Comparison of ENCODE assay signal across 8 cellular contexts in genomic region chr9:36487482-36488321, GRCh38.
DNase-seq lines count a peak whose midpoint lies in the region; ATAC-seq and TF ChIP-seq lines count a peak whose summit lies in the region.

No MANE protein-coding gene starts in this region.

- H3K4me1 Mint-ChIP-seq in effector memory CD8-positive, alpha-beta T cell (ENCODE audit: low read depth in 2 of 2): peaks cover 39 to 56% of the 10 kb centered on the region in 2 donors

- no peaks in the 10 kb centered on the region for H3K27me3 Mint-ChIP-seq in effector memory CD8-positive, alpha-beta T cell

- no peak for TF ChIP-seq CTCF in GM20000 (IDR thresholded peaks at IDR 0.05; ENCODE audit: extremely low read depth, missing control alignments)

- H3K36me3 Mint-ChIP-seq in effector memory CD8-positive, alpha-beta T cell (ENCODE audit: insufficient read depth): peaks cover 13% of the 10 kb centered on the region

- peak overlapping the region; percentile 96 to 98 for H3K27ac Mint-ChIP-seq in effector memory CD8-positive, alpha-beta T cell

- H3K9me3 Mint-ChIP-seq in effector memory CD8-positive, alpha-beta T cell: no peaks in the 10 kb centered on the region

- peak; percentile 96 for DNase-seq in COLO668 (lab: John Stamatoyannopoulos, UW; ENCODE audit: unreplicated experiment)
- peak; percentile 98 for DNase-seq in GM20000 (ENCODE audit: low spot score)
- DNase-seq in HS-5 (ENCODE audit: low read depth): peak; percentile 40
- peak; percentile 88 for DNase-seq in NK-92 treated with Interleukin-12 subunit alpha and Interleukin-12 subunit beta, amount 100 ng/mL, for 24 hours (lab: John Stamatoyannopoulos, UW)
- peak; percentile 67 to 91 (median 70) for DNase-seq in activated CD8-positive, alpha-beta memory T cell treated with anti-CD3 and anti-CD28 coated beads for 48 hours (ENCODE audit: low read depth in 2 of 3, low spot score in 2 of 3)
- DNase-seq in effector memory CD8-positive, alpha-beta T cell: peak; percentile 82 to 88 (median 82)
- DNase-seq in mesenteric fat pad (ENCODE audit: low spot score): peak; percentile 96
- DNase-seq in stimulated activated CD8-positive, alpha-beta memory T cell treated with anti-CD3 and anti-CD28 coated beads, Interleukin-15, amount 100 ng/mL, for 1 hour (ENCODE audit: low read depth): peak; percentile 64

- ATAC-seq in effector memory CD8-positive, alpha-beta T cell (replicated peaks): peak; percentile 87

- H3K4me3 Mint-ChIP-seq in effector memory CD8-positive, alpha-beta T cell: peak overlapping the region; percentile 88 to 94

Comparison
In these comparisons a context has a peak if more than half of its experiments do, and no peak if none do; other contexts are left out.
1. Peak in every context shown above with its lines: DNase-seq and ATAC-seq.
2. DNase-seq: peak in every context shown above with its lines; median percentile 98 in GM20000; 96 in COLO668; 96 in mesenteric fat pad; 88 in NK-92 treated with Interleukin-12 subunit alpha and Interleukin-12 subunit beta, amount 100 ng/mL, for 24 hours; 82 in effector memory CD8-positive, alpha-beta T cell; 70 in activated CD8-positive, alpha-beta memory T cell treated with anti-CD3 and anti-CD28 coated beads for 48 hours; 64 in stimulated activated CD8-positive, alpha-beta memory T cell treated with anti-CD3 and anti-CD28 coated beads, Interleukin-15, amount 100 ng/mL, for 1 hour; 40 in HS-5.